9 cellular contexts compared by ENCODE assay signal in genomic region chr13:77028202-77028601, GRCh38. TPM values are rescaled to one million over a fixed set of nuclear protein-coding genes. Genes with fewer than 3 reads are reported as not detected.
A peak's percentile ranks its signal among the peaks of the same experiment; 100 is the strongest.
DNase-seq lines count a peak whose midpoint lies in the region; ATAC-seq and TF ChIP-seq lines count a peak whose summit lies in the region.
"Had no signal": no experiment of that assay in that cellular context is flagged by ENCODE, and none has a peak within 500 bp of the region (broad histone marks: within the 10 kb centered on the region; RNA-seq: fewer than 3 reads in every experiment).

No MANE protein-coding gene starts in this region.

- H3K9me3 Mint-ChIP-seq in Calu3 (ENCODE audit: low read depth, unreplicated experiment): no peaks in the 10 kb centered on the region

- H3K27ac ChIP-seq in HEK293 (ENCODE audit: extremely low read depth, low read depth, low read length) (no peak overlapping the region), SJSA1 (peak overlapping the region; percentile 95; the same call in 1 of the 2 replicates)

- H3K9me3 ChIP-seq in HEK293 (ENCODE audit: control insufficient read depth, insufficient read depth, low read depth, low read length) (no peaks in the 10 kb centered on the region), SJSA1 (replicated peaks) (peaks cover 3% of the 10 kb centered on the region; the same call in 1 of the 2 replicates), skeletal muscle satellite cell (replicated peaks; ENCODE audit: low read length) (no peaks in the 10 kb centered on the region)

- no peak overlapping the region for H3K4me3 Mint-ChIP-seq in Calu3 (ENCODE audit: low read depth, unreplicated experiment)

- H3K4me1 ChIP-seq in HEK293 (ENCODE audit: control insufficient read depth, insufficient read depth, low read length) (0 out of 2 replicates have a peak, but pooled peaks cover 2% of the 10 kb centered on the region), SJSA1 (replicated peaks) (peaks cover 14% of the 10 kb centered on the region), skeletal muscle satellite cell (ENCODE audit: control insufficient read depth, insufficient read depth, low read length) (peaks cover 31% of the 10 kb centered on the region)

- no peak overlapping the region for H3K9ac ChIP-seq in skeletal muscle satellite cell (ENCODE audit: low read depth, low read length)

- H3K27me3 ChIP-seq in SJSA1 (replicated peaks) (no peaks in the 10 kb centered on the region), skeletal muscle satellite cell (ENCODE audit: control insufficient read depth, insufficient read depth, low read length) (no peaks in the 10 kb centered on the region)

- no peak overlapping the region for H3K27ac Mint-ChIP-seq in Calu3 (ENCODE audit: unreplicated experiment)

- H3K4me1 Mint-ChIP-seq in Calu3 (ENCODE audit: low read depth, unreplicated experiment): peaks cover 8% of the 10 kb centered on the region

- POLR2A ChIA-PET in HEK293 (lab: Yijun Ruan, JAX): no interaction called here

- intact Hi-C loops in Calu3 (cut with micrococcal nuclease; ENCODE audit: unreplicated experiment): no loop called here

- H3K4me2 ChIP-seq in skeletal muscle satellite cell (ENCODE audit: low read length): peak overlapping the region; percentile 88

- CTCF ChIA-PET in HEK293 (lab: Yijun Ruan, JAX): interaction anchor here (0.9 kb wide), 1 partner anchor 1333 kb away, joined by 3 read pairs; no protein-coding TSS in a partner anchor
- CTCF ChIA-PET in Calu3 (lab: Charles Lee): no interaction called here

- ATAC-seq in GM21737 (IDR thresholded peaks at IDR 0.05; ENCODE audit: unreplicated experiment) (no peak), HG03045 (IDR thresholded peaks at IDR 0.05; ENCODE audit: unreplicated experiment) (no peak)

- H3K36me3 Mint-ChIP-seq in Calu3 (ENCODE audit: insufficient read depth, unreplicated experiment): peaks cover 15% of the 10 kb centered on the region

- H3K4me3 ChIP-seq in HEK293 (ENCODE audit: low read depth, low read length): peak overlapping the region; percentile 98
- H3K4me3 ChIP-seq in SJSA1: no peak overlapping the region; the same call in 1 of the 2 replicates
- peak overlapping the region; percentile 89 for H3K4me3 ChIP-seq in fibroblast of the aortic adventitia (ENCODE audit: low read depth, low read length)
- H3K4me3 ChIP-seq in skeletal muscle satellite cell (ENCODE audit: low read length): peak overlapping the region; percentile 97

- TF ChIP-seq CTCF in HEK293 (tag by site-specific recombination; IDR thresholded peaks at IDR 0.05) (no peak), fibroblast of the aortic adventitia (IDR thresholded peaks at IDR 0.05; ENCODE audit: insufficient read depth, low read length) (no peak), Calu3 (IDR thresholded peaks at IDR 0.05; ENCODE audit: unreplicated experiment) (no peak)

- BruUV-seq in Calu3 (replicated peaks; lab: Mats Ljungman, UMichigan): no TSS peak

- DNase-seq in SJSA1 (ENCODE audit: low read depth in 1 of 2, low spot score in 2 of 2) (peak in 1 of 2 experiments; percentile 27), fibroblast of the aortic adventitia (ENCODE audit: low read depth) (peak; percentile 42), Calu3 (no peak), amniotic stem cell (lab: John Stamatoyannopoulos, UW) (no peak)
- DNase-seq: activated gamma-delta T cell treated with Interleukin-2 at 50 U/mL for 16 hours had no signal

- no peaks in the 10 kb centered on the region for H3K27me3 Mint-ChIP-seq in Calu3 (ENCODE audit: unreplicated experiment)

- H3K36me3 ChIP-seq in HEK293 (ENCODE audit: control insufficient read depth in 2 of 2, insufficient read depth in 1 of 2, low read length in 2 of 2) (peaks cover 0 to 6% of the 10 kb centered on the region in 2 experiments; a peak in 1 of 3 replicates), SJSA1 (peaks cover 10% of the 10 kb centered on the region), skeletal muscle satellite cell (ENCODE audit: insufficient read depth, low read length) (peaks cover 2% of the 10 kb centered on the region)

TF ChIP-seq in HEK293, 187 proteins besides CTCF, POLR2A, EP300 and RAD21 (continues in another document):
- no peak for TF ChIP-seq ZNF768 (tag by site-specific recombination; IDR thresholded peaks at IDR 0.05)
- no peak for TF ChIP-seq ZNF132 (tag by site-specific recombination; IDR thresholded peaks at IDR 0.05; ENCODE audit: borderline replicate concordance)
- no peak for TF ChIP-seq GLI2 (tag by site-specific recombination; IDR thresholded peaks at IDR 0.05; ENCODE audit: borderline replicate concordance, low read depth)
- TF ChIP-seq ZBTB21 (tag by site-specific recombination; IDR thresholded peaks at IDR 0.05): 0 out of 2 replicates have a peak, but pooled peaks have one; percentile 37
- TF ChIP-seq ZBTB11 (tag by site-specific recombination; conservative IDR thresholded peaks at IDR 0.05; ENCODE audit: low read depth): no peak
- 0 out of 2 replicates have a peak, but pooled peaks have one; percentile 45 for TF ChIP-seq BCL11A (tag by site-specific recombination; IDR thresholded peaks at IDR 0.05; ENCODE audit: low read depth)
- TF ChIP-seq ZNF792 (tag by site-specific recombination; IDR thresholded peaks at IDR 0.05): no peak
- TF ChIP-seq ZNF660 (tag by site-specific recombination; IDR thresholded peaks at IDR 0.05): no peak
- TF ChIP-seq TRIM28 (IDR thresholded peaks at IDR 0.05; ENCODE audit: borderline replicate concordance, low read length): peak; percentile 65; the same call in 1 of the 2 replicates
- no peak for TF ChIP-seq ZNF221 (tag by site-specific recombination; IDR thresholded peaks at IDR 0.05; ENCODE audit: borderline replicate concordance)
- TF ChIP-seq ZBTB17 (tag by site-specific recombination; IDR thresholded peaks at IDR 0.05): no peak
- TF ChIP-seq ATF2 (tag by site-specific recombination; IDR thresholded peaks at IDR 0.05; ENCODE audit: low read depth): peak; percentile 81
- no peak for TF ChIP-seq ZSCAN5A (tag by site-specific recombination; IDR thresholded peaks at IDR 0.05)
- peak; percentile 54; the same call in 1 of the 2 replicates for TF ChIP-seq ZBTB8A (tag by site-specific recombination; IDR thresholded peaks at IDR 0.05)
- no peak for TF ChIP-seq ZNF292 (tag by site-specific recombination; IDR thresholded peaks at IDR 0.05; ENCODE audit: borderline replicate concordance, low read depth)

RNA-seq across cellular contexts. Expression of gene FBXL3, which starts 1.2 kb away (rescaled TPM):
- total RNA-seq in SJSA1 (2014; rRNA removed; shearing (Covaris generic)): 38.3 and 57.5 TPM in 2 replicates
- 78.8 and 144 TPM in 2 replicates for total RNA-seq in fibroblast of the aortic adventitia (ENCODE audit: low replicate concordance)
- total RNA-seq in skeletal muscle satellite cell (2012; rRNA removed): 42.6 and 43.1 TPM in 2 replicates
- total RNA-seq in Calu3 (2022): 8.8 and 10.9 TPM in 2 replicates

RNA-seq across cellular contexts. Expression of gene CLN5, which starts 36.3 kb away (rescaled TPM):
- 25.3 and 25.9 TPM in 2 replicates for total RNA-seq in SJSA1 (2014; rRNA removed; shearing (Covaris generic))
- total RNA-seq in fibroblast of the aortic adventitia (ENCODE audit: low replicate concordance): 40.0 and 46.7 TPM in 2 replicates
- 19.8 and 22.7 TPM in 2 replicates for total RNA-seq in skeletal muscle satellite cell (2012; rRNA removed)
- 7.3 and 10.7 TPM in 2 replicates for total RNA-seq in Calu3 (2022)
